In genomic region chr19:5680437-5681368, GRCh38 we compare ENCODE assay signal across 8 cellular contexts. TPM values are rescaled to one million over a fixed set of nuclear protein-coding genes. Genes with fewer than 3 reads are reported as not detected.
DNase-seq lines count a peak whose midpoint lies in the region; ATAC-seq and TF ChIP-seq lines count a peak whose summit lies in the region.

HSD11B1L (plus strand) TSS chr19:5681027; CDS start chr19:5684833, 3,806 bp downstream.
MICOS13 (minus strand) TSS chr19:5680516; CDS start chr19:5680486, 30 bp downstream.

- H3K4me3 ChIP-seq in MG63 (peak within 1 kb of the TSS; percentile 84), neural progenitor cell (peak within 1 kb of the TSS; percentile 69)

- H3K4ac ChIP-seq in H9 (ENCODE audit: low read depth, low read length), result no peak within 1 kb of the TSS

- no peak within 1 kb of the TSS for H3K56ac ChIP-seq in H9 (ENCODE audit: insufficient read length, low read depth, low read length)

- H3K9me3 ChIP-seq in H9 (ENCODE audit: control insufficient read depth, low read depth, low read length) (no peaks in the 10 kb centered on the region), MG63 (no peaks in the 10 kb centered on the region), neural progenitor cell (ENCODE audit: low read depth) (no peaks in the 10 kb centered on the region)

- H3K27me3 Mint-ChIP-seq in H9 (ENCODE audit: low read depth), result peaks cover 9% of the 10 kb centered on the region
- H3K27me3 Mint-ChIP-seq in neural progenitor cell (ENCODE audit: insufficient read depth, low read depth), result peaks cover 5% of the 10 kb centered on the region

- H3K36me3 Mint-ChIP-seq in H9 (ENCODE audit: insufficient read depth in 1 of 3, low read depth in 3 of 3), result peaks cover 0 to 3% (median 0%) of the 10 kb centered on the region in 3 experiments; a peak in 1 of 7 replicates
- no peaks in the 10 kb centered on the region for H3K36me3 Mint-ChIP-seq in neural progenitor cell

- H2AK5ac ChIP-seq in H9 (ENCODE audit: insufficient read length, low read length), result no peak within 1 kb of the TSS

- H3K9me3 Mint-ChIP-seq in H9, result peaks cover 0 to 2% of the 10 kb centered on the region in 2 experiments; a peak in 2 of 5 replicates
- H3K9me3 Mint-ChIP-seq in neural progenitor cell, result no peaks in the 10 kb centered on the region

- H3K23me2 ChIP-seq in H9 (ENCODE audit: insufficient read length, low read depth, low read length, poor library complexity, severe bottlenecking), result peaks cover 14% of the 10 kb centered on the region

- no peak within 1 kb of the TSS for H4K91ac ChIP-seq in H9 (ENCODE audit: insufficient read length, low read depth, low read length)

- H3K4me3 Mint-ChIP-seq in H9 (peak within 1 kb of the TSS; percentile 92 to 98), neural progenitor cell (peak within 1 kb of the TSS; percentile 98)

- H3T11ph ChIP-seq in H9 (ENCODE audit: low read length), result no peak within 1 kb of the TSS

- H4K8ac ChIP-seq in H9 (replicated peaks; ENCODE audit: insufficient read length, low read depth, low read length), result no peak within 1 kb of the TSS

- H3K27me3 ChIP-seq in H9 (ENCODE audit: insufficient read depth, low read length), result no peaks in the 10 kb centered on the region
- H3K27me3 ChIP-seq in MG63, result no peaks in the 10 kb centered on the region
- no peaks in the 10 kb centered on the region for H3K27me3 ChIP-seq in foreskin keratinocyte
- no peaks in the 10 kb centered on the region for H3K27me3 ChIP-seq in neural progenitor cell

- peak; percentile 99 for DNase-seq in ELR (ENCODE audit: low read depth)
- DNase-seq in H9, result peak; percentile 99
- peak; percentile 94 for DNase-seq in MG63
- peak; percentile 92 for DNase-seq in SHP77 treated with DMSO at 0.1 percent for 48 hours (lab: John Stamatoyannopoulos, UW)
- peak; percentile 95 for DNase-seq in activated gamma-delta T cell treated with anti-CD3 and anti-CD28 coated beads, Interleukin-2, amount 50 U/mL, for 16 hours (ENCODE audit: low read depth)
- peak; percentile 93 to 97 for DNase-seq in foreskin keratinocyte
- peak; percentile 99 for DNase-seq in neural progenitor cell (ENCODE audit: low spot score)
- DNase-seq in stromal cell of bone marrow (ENCODE audit: low read depth), result peak; percentile 99

- H2BK120ac ChIP-seq in H9 (ENCODE audit: low read depth, low read length, poor library complexity, severe bottlenecking), result no peak within 1 kb of the TSS

- H2AFZ ChIP-seq in H9 (ENCODE audit: low read length) (no peak within 1 kb of the TSS), neural progenitor cell (replicated peaks) (peak within 1 kb of the TSS; percentile 86)

- TF ChIP-seq CTCF in H9 (conservative IDR thresholded peaks at IDR 0.05) (no peak), foreskin keratinocyte (conservative IDR thresholded peaks at IDR 0.05) (peak; percentile 1), neural progenitor cell (IDR thresholded peaks at IDR 0.05) (no peak)

- no peaks in the 10 kb centered on the region for H3K79me1 ChIP-seq in H9 (ENCODE audit: insufficient read depth, low read depth, low read length, poor library complexity, severe bottlenecking)

- H3K36me3 ChIP-seq in MG63 (no peaks in the 10 kb centered on the region), neural progenitor cell (no peaks in the 10 kb centered on the region)

- no peak within 1 kb of the TSS for H3K27ac ChIP-seq in H9 (ENCODE audit: insufficient read length, low read depth, low read length)
- H3K27ac ChIP-seq in foreskin keratinocyte, result peak within 1 kb of the TSS; percentile 53
- H3K27ac ChIP-seq in neural progenitor cell, result no peak within 1 kb of the TSS

- peak; percentile 92 for ATAC-seq in foreskin keratinocyte

- WGBS in H9 (ENCODE audit: extremely low coverage, insufficient read length, low lambda C conversion rate), result no CpG with 5 or more reads among the region's 94 CpGs

- no peak within 1 kb of the TSS for H2BK12ac ChIP-seq in H9 (ENCODE audit: insufficient read length, low read depth, low read length)

- H3K9ac ChIP-seq in H9 (ENCODE audit: extremely low read depth, insufficient read length, low read length) (peak within 1 kb of the TSS; percentile 50), neural progenitor cell (peak within 1 kb of the TSS; percentile 46)

- no peaks in the 10 kb centered on the region; the same call in 1 of the 2 replicates for H3K4me1 ChIP-seq in H9 (ENCODE audit: insufficient read depth, low read length)
- H3K4me1 ChIP-seq in foreskin keratinocyte, result no peaks in the 10 kb centered on the region
- H3K4me1 ChIP-seq in neural progenitor cell, result peaks cover 3% of the 10 kb centered on the region

- H3K4me1 Mint-ChIP-seq in H9 (peaks cover 20 to 28% of the 10 kb centered on the region in 2 experiments), neural progenitor cell (peaks cover 30% of the 10 kb centered on the region)

- no peak within 1 kb of the TSS for H2BK20ac ChIP-seq in H9 (ENCODE audit: low read depth, low read length, poor library complexity, severe bottlenecking)

- H3K14ac ChIP-seq in H9 (ENCODE audit: insufficient read depth, low read length), result peak within 1 kb of the TSS; percentile 49; the same call in 1 of the 2 replicates

- H4K20me1 ChIP-seq in H9 (ENCODE audit: control insufficient read depth, insufficient read depth, insufficient read length) (no peaks in the 10 kb centered on the region), neural progenitor cell (ENCODE audit: low read depth) (no peaks in the 10 kb centered on the region)

- no peak within 1 kb of the TSS for H4K5ac ChIP-seq in H9 (ENCODE audit: insufficient read length, low read depth, low read length)

- peaks cover 5% of the 10 kb centered on the region for H3F3A ChIP-seq in neural progenitor cell (ENCODE audit: low read depth)

- no peak within 1 kb of the TSS for H2BK15ac ChIP-seq in H9 (ENCODE audit: low read depth, low read length)

- H3K18ac ChIP-seq in H9 (ENCODE audit: insufficient read length, low read depth, low read length), result peak within 1 kb of the TSS; percentile 93

- H3K4me2 ChIP-seq in H9 (ENCODE audit: insufficient read depth, insufficient read length, low read length) (peak within 1 kb of the TSS; percentile 69), neural progenitor cell (peak within 1 kb of the TSS; percentile 85)

- H3K27ac Mint-ChIP-seq in H9 (peak within 1 kb of the TSS; percentile 94 to 99 (median 95)), neural progenitor cell (peak within 1 kb of the TSS; percentile 99)

- no peaks in the 10 kb centered on the region for H3K79me2 ChIP-seq in H9 (ENCODE audit: insufficient read depth, low read length)
- no peaks in the 10 kb centered on the region for H3K79me2 ChIP-seq in neural progenitor cell (ENCODE audit: low read depth)

- H3K23ac ChIP-seq in H9 (ENCODE audit: insufficient read length, low read depth, low read length), result no peak within 1 kb of the TSS

- H2BK5ac ChIP-seq in H9 (ENCODE audit: insufficient read length, low read length), result no peak within 1 kb of the TSS

RNA-seq across cellular contexts. Expression of gene HSD11B1L, which starts in this region (rescaled TPM):
- total RNA-seq in H9 (2021) (8.0 and 9.3 TPM in 2 replicates), foreskin keratinocyte (4.6 and 5.9 TPM in 2 replicates), neural progenitor cell (ENCODE audit: low replicate concordance) (7.7 and 60.5 TPM in 2 replicates)
- 3.6 and 5.8 TPM in 2 replicates for total RNA-seq in MG63 (2014; rRNA removed; shearing (Covaris generic); ENCODE audit: low replicate concordance)
- 7.4 and 8.8 TPM in 2 replicates for polyA plus RNA-seq in foreskin keratinocyte

RNA-seq across cellular contexts. Expression of gene MICOS13, which starts in this region (rescaled TPM):
- total RNA-seq in H9 (2021) (23.4 and 23.8 TPM in 2 replicates), foreskin keratinocyte (89.2 and 94.0 TPM in 2 replicates), neural progenitor cell (ENCODE audit: low replicate concordance) (7.5 and 15.0 TPM in 2 replicates)
- total RNA-seq in MG63 (2014; rRNA removed; shearing (Covaris generic); ENCODE audit: low replicate concordance), result 21.8 and 75.4 TPM in 2 replicates
- polyA plus RNA-seq in foreskin keratinocyte, result 142 and 152 TPM in 2 replicates
